In genomic region chr6:148342146-148343027, GRCh38 we compare ENCODE assay signal across 1 cellular context.
TF ChIP-seq lines count a peak whose summit lies in the region.

Gene SASH1, plus strand, starts transcription at chr6:148342838. Its CDS starts 230 bp downstream, at chr6:148343068.

TF ChIP-seq in HepG2, 621 proteins besides CTCF, POLR2A, EP300 and RAD21 (continued from another document and continues in another):
- no peak for TF ChIP-seq TBP (CRISPR knock-in tag; IDR thresholded peaks at IDR 0.05)
- TF ChIP-seq PHF20 (CRISPR knock-in tag; IDR thresholded peaks at IDR 0.05), result 0 out of 2 replicates have a peak, but pooled peaks have one; percentile 31
- TF ChIP-seq RFXAP (CRISPR knock-in tag; IDR thresholded peaks at IDR 0.05; ENCODE audit: borderline replicate concordance), result peak; percentile 35; the same call in 1 of the 2 replicates
- no peak for TF ChIP-seq MTA1 (CRISPR knock-in tag; IDR thresholded peaks at IDR 0.05; ENCODE audit: borderline replicate concordance)
- no peak for TF ChIP-seq HNRNPUL1 (IDR thresholded peaks at IDR 0.05; ENCODE audit: low read depth, low read length)
- TF ChIP-seq EED (CRISPR knock-in tag; IDR thresholded peaks at IDR 0.05), result no peak
- TF ChIP-seq MBD4 (IDR thresholded peaks at IDR 0.05; ENCODE audit: borderline replicate concordance, low read length), result no peak; the same call in 1 of the 2 replicates
- TF ChIP-seq PBX2 (CRISPR knock-in tag; IDR thresholded peaks at IDR 0.05), result no peak
- TF ChIP-seq ZNF619 (CRISPR knock-in tag; IDR thresholded peaks at IDR 0.05), result no peak
- TF ChIP-seq ZNF121 (CRISPR knock-in tag; IDR thresholded peaks at IDR 0.05), result no peak
- no peak for TF ChIP-seq LCORL (IDR thresholded peaks at IDR 0.05)
- TF ChIP-seq LCORL (CRISPR knock-in tag; IDR thresholded peaks at IDR 0.05), result peak; percentile 42
- peak; percentile 59; the same call in 1 of the 2 replicates for TF ChIP-seq E2F1 (CRISPR knock-in tag; IDR thresholded peaks at IDR 0.05)
- no peak for TF ChIP-seq ZNF296 (CRISPR knock-in tag; conservative IDR thresholded peaks at IDR 0.05)
- TF ChIP-seq ZNF446 (CRISPR knock-in tag; IDR thresholded peaks at IDR 0.05), result no peak
- TF ChIP-seq KLF13 (CRISPR knock-in tag; IDR thresholded peaks at IDR 0.05), result no peak
- no peak for TF ChIP-seq CSRNP2 (CRISPR knock-in tag; conservative IDR thresholded peaks at IDR 0.05; ENCODE audit: low read depth)
- peak; percentile 61 for TF ChIP-seq CREM (IDR thresholded peaks at IDR 0.05)
- TF ChIP-seq CREM (CRISPR knock-in tag; IDR thresholded peaks at IDR 0.05), result no peak
- TF ChIP-seq MTERF4 (CRISPR knock-in tag; IDR thresholded peaks at IDR 0.05), result no peak
- peak in 1 of 2 experiments; percentile 51; a peak in 1 of 4 replicates for TF ChIP-seq ATF4 (CRISPR knock-in tag; IDR thresholded peaks at IDR 0.05)
- TF ChIP-seq ZNF776 (CRISPR knock-in tag; IDR thresholded peaks at IDR 0.05), result no peak
- no peak for TF ChIP-seq THAP8 (CRISPR knock-in tag; IDR thresholded peaks at IDR 0.05; ENCODE audit: borderline replicate concordance)
- TF ChIP-seq HOXA5 (CRISPR knock-in tag; IDR thresholded peaks at IDR 0.05), result no peak; the same call in 1 of the 2 replicates
- no peak for TF ChIP-seq PHF5A (CRISPR knock-in tag; IDR thresholded peaks at IDR 0.05; ENCODE audit: low read depth, unreplicated experiment)
- no peak for TF ChIP-seq SRSF9 (IDR thresholded peaks at IDR 0.05; ENCODE audit: borderline replicate concordance, insufficient read depth, low read depth, low read length, poor library complexity, severe bottlenecking)
- peak; percentile 73 for TF ChIP-seq RBFOX2 (IDR thresholded peaks at IDR 0.05; ENCODE audit: low read depth, low read length)
- TF ChIP-seq ZNF609 (CRISPR knock-in tag; IDR thresholded peaks at IDR 0.05; ENCODE audit: borderline replicate concordance), result peak; percentile 71; the same call in 1 of the 2 replicates
- TF ChIP-seq ZNF850 (CRISPR knock-in tag; conservative IDR thresholded peaks at IDR 0.05), result peak; percentile 90
- TF ChIP-seq PHF21A (CRISPR knock-in tag; IDR thresholded peaks at IDR 0.05), result peak; percentile 84
- TF ChIP-seq ZNF629 (CRISPR knock-in tag; conservative IDR thresholded peaks at IDR 0.05), result no peak; the same call in 1 of the 2 replicates
- peak; percentile 58; the same call in 1 of the 2 replicates for TF ChIP-seq ARID5B (CRISPR knock-in tag; IDR thresholded peaks at IDR 0.05)
- TF ChIP-seq TFDP1 (CRISPR knock-in tag; IDR thresholded peaks at IDR 0.05; ENCODE audit: borderline replicate concordance), result peak; percentile 65; the same call in 1 of the 2 replicates
- TF ChIP-seq KDM2A (CRISPR knock-in tag; IDR thresholded peaks at IDR 0.05; ENCODE audit: borderline replicate concordance, low read depth), result peak; percentile 87
- TF ChIP-seq RNF219 (CRISPR knock-in tag; IDR thresholded peaks at IDR 0.05), result no peak
- peak; percentile 46; the same call in 1 of the 2 replicates for TF ChIP-seq CAMTA2 (CRISPR knock-in tag; IDR thresholded peaks at IDR 0.05; ENCODE audit: borderline replicate concordance)
- peak; percentile 48; the same call in 1 of the 2 replicates for TF ChIP-seq ELF1 (CRISPR knock-in tag; IDR thresholded peaks at IDR 0.05)
- TF ChIP-seq NR2F1 (CRISPR knock-in tag; IDR thresholded peaks at IDR 0.05), result 0 out of 4 replicates have a peak, but pooled peaks of 1 of the 2 experiments have one; percentile 9
- TF ChIP-seq GPBP1L1 (CRISPR knock-in tag; IDR thresholded peaks at IDR 0.05), result no peak
- no peak; the same call in 1 of the 2 replicates for TF ChIP-seq SMAD3 (CRISPR knock-in tag; IDR thresholded peaks at IDR 0.05)
- TF ChIP-seq ZNF816 (CRISPR knock-in tag; IDR thresholded peaks at IDR 0.05; ENCODE audit: borderline replicate concordance), result no peak
- TF ChIP-seq THAP11 (CRISPR knock-in tag; IDR thresholded peaks at IDR 0.05), result 0 out of 2 replicates have a peak, but pooled peaks have one; percentile 57
